Comparison of ENCODE assay signal across 8 cellular contexts in the genomic region with DNA sequence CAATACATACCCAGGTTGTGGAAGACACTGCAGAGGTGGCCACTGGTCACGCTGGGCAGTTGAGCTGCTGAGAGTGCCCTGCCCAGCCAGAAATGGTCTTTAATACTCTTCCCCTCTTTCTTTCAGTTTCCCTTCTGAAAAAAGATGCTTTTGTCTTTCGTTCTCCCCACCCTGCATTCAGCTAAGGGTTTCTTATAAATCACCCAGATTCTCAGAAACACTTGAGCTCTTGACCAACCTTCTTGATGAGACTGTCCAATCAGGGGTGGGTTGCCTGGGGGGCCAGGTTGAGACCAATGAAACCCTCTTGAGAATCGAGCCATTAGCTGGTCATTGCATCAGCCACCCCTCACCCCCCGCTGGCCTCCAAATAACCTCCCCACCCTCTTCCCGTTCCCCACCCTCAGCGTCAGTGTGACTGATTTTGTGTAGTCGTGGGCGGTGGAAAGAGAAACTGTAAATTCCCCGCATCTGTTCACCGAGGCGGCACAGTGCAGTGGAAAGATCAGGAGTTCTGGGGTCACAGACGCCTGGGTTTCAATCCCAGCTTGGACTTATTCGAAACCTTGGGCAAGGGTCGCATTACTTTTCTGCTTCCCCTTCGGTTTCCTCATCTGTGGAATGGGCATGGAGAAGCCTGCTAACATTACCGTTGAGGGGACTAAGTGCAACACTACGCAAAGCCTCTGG. TPM values are rescaled to one million over a fixed set of nuclear protein-coding genes. Genes with fewer than 3 reads are reported as not detected.
A peak's percentile ranks its signal among the peaks of the same experiment; 100 is the strongest.
DNase-seq lines count a peak whose midpoint lies in the region; ATAC-seq and TF ChIP-seq lines count a peak whose summit lies in the region.

No MANE protein-coding gene starts in this region.

- H3K4me2 ChIP-seq in SK-N-SH: peak overlapping the region; percentile 83

- CTCF ChIA-PET in SK-N-SH (lab: Yijun Ruan, JAX): interaction anchor here (0.8 to 4.6 kb wide), 7 partner anchors 9 to 315 kb away, joined by 3 to 22 read pairs (median 5); no protein-coding TSS in a partner anchor
- CTCF ChIA-PET in HEK293T (lab: Yijun Ruan, JAX): interaction anchor here (0.5 to 1.0 kb wide), 4 partner anchors 9 to 477 kb away, joined by 3 to 7 read pairs (median 4); no protein-coding TSS in a partner anchor

- H3F3A ChIP-seq in SK-N-SH (replicated peaks; ENCODE audit: insufficient read depth): peaks cover 8% of the 10 kb centered on the region

- TF ChIP-seq RAD21 in SK-N-SH (IDR thresholded peaks at IDR 0.05; ENCODE audit: low read length): no peak

- intact Hi-C loops in ascending aorta (cut with DNase I): loop anchor here (5.0 to 10.0 kb wide), 8 partner anchors 172 to 1709 kb away; partner anchors contain the start of genes CCDC85C, CCNK, DYNC1H1 and HSP90AA1

- peaks cover 43% of the 10 kb centered on the region for H3K79me2 ChIP-seq in SK-N-SH (ENCODE audit: insufficient read depth)

- H4K20me1 ChIP-seq in SK-N-SH (ENCODE audit: insufficient read depth): no peaks in the 10 kb centered on the region

- H3K27ac ChIP-seq in SK-N-SH (ENCODE audit: low read depth in 2 of 2, low read length in 1 of 2): peak overlapping the region; percentile 87 to 98
- peak overlapping the region; percentile 87 to 97 for H3K27ac ChIP-seq in ascending aorta
- H3K27ac ChIP-seq in iPS DF 6.9 (ENCODE audit: low read length): no peak overlapping the region
- peak overlapping the region; percentile 77 to 98 (median 91) for H3K27ac ChIP-seq in skin epidermis

- TF ChIP-seq CTCF in SK-N-SH (IDR thresholded peaks at IDR 0.05): no peak
- TF ChIP-seq CTCF in ascending aorta (IDR thresholded peaks at IDR 0.05): no peak

- peak; percentile 34 for ATAC-seq in GM19372 (IDR thresholded peaks at IDR 0.05; ENCODE audit: low read depth, unreplicated experiment)
- ATAC-seq in HG03520 (IDR thresholded peaks at IDR 0.05; ENCODE audit: unreplicated experiment): peak; percentile 40

- H3K27me3 ChIP-seq in SK-N-SH (ENCODE audit: insufficient read depth): no peaks in the 10 kb centered on the region
- no peaks in the 10 kb centered on the region for H3K27me3 ChIP-seq in ascending aorta
- no peaks in the 10 kb centered on the region for H3K27me3 ChIP-seq in iPS DF 6.9 (ENCODE audit: control insufficient read depth, insufficient read depth, low read length)

- POLR2A ChIA-PET in SK-N-SH (lab: Yijun Ruan, JAX) (interaction anchor here (0.5 to 1.8 kb wide), 8 partner anchors 11 to 306 kb away, joined by 3 to 6 read pairs (median 4); partner anchors contain the start of gene SLC25A29), HEK293T (lab: Yijun Ruan, JAX) (interaction anchor here (0.5 to 1.7 kb wide), 10 partner anchors 9 to 90 kb away, joined by 3 to 7 read pairs (median 3); no protein-coding TSS in a partner anchor)

- H3K36me3 ChIP-seq in SK-N-SH (replicated peaks in 1 of 2; ENCODE audit: control insufficient read depth in 1 of 2, insufficient read depth in 2 of 2, low read length in 1 of 2) (peaks cover 0 to 4% of the 10 kb centered on the region in 2 experiments), ascending aorta (no peaks in the 10 kb centered on the region), iPS DF 6.9 (ENCODE audit: control insufficient read depth, insufficient read depth, low read length) (no peaks in the 10 kb centered on the region)

- H3K9ac ChIP-seq in SK-N-SH: peak overlapping the region; percentile 94

- H3K9me3 ChIP-seq in SK-N-SH (no peaks in the 10 kb centered on the region), ascending aorta (no peaks in the 10 kb centered on the region), iPS DF 6.9 (ENCODE audit: control insufficient read depth, insufficient read depth, low read length) (no peaks in the 10 kb centered on the region)

- peak overlapping the region; percentile 19; the same call in 1 of the 2 replicates for H2AFZ ChIP-seq in SK-N-SH (ENCODE audit: low read depth)

- H3K4me3 ChIP-seq in SK-N-SH (ENCODE audit: low read depth in 2 of 2, low read length in 1 of 2): peak overlapping the region; percentile 70 to 93
- H3K4me3 ChIP-seq in ascending aorta: peak overlapping the region; percentile 64 to 76
- H3K4me3 ChIP-seq in iPS DF 6.9 (ENCODE audit: low read length): peak overlapping the region; percentile 78; the same call in 1 of the 2 replicates
- peak overlapping the region; percentile 58 to 87 (median 82) for H3K4me3 ChIP-seq in skin epidermis

- H3K9me2 ChIP-seq in SK-N-SH: no peaks in the 10 kb centered on the region

- DNase-seq in CD1c-positive myeloid dendritic cell (ENCODE audit: extremely low spot score) (peak; percentile 96), SK-N-SH (peak; percentile 60), ascending aorta (ENCODE audit: low spot score in 2 of 2) (peak; percentile 54 to 89), iPS DF 6.9 (ENCODE audit: low read depth, low spot score) (no peak), HEK293T (ENCODE audit: extremely low spot score) (no peak)

- H3K4me1 ChIP-seq in SK-N-SH (ENCODE audit: control insufficient read depth in 1 of 2, insufficient read depth in 2 of 2, low read depth in 1 of 2, low read length in 1 of 2) (peaks cover 0 to 20% of the 10 kb centered on the region in 2 experiments; a peak in 1 of 4 replicates), ascending aorta (peaks cover 3 to 11% of the 10 kb centered on the region in 2 donors), iPS DF 6.9 (ENCODE audit: control insufficient read depth, insufficient read depth, low read length) (peaks cover 12% of the 10 kb centered on the region; the same call in 1 of the 2 replicates)

- 3% methylated on average over 17 of the region's 17 CpGs for WGBS in SK-N-SH (ENCODE audit: low lambda C conversion rate)
- WGBS in iPS DF 6.9 (ENCODE audit: insufficient coverage, insufficient read length): no CpG with 5 or more reads among the region's 17 CpGs

- TF ChIP-seq EP300 in SK-N-SH (IDR thresholded peaks at IDR 0.05; ENCODE audit: borderline replicate concordance in 1 of 2, low read depth in 1 of 2, low read length in 1 of 2): no peak

TF ChIP-seq in SK-N-SH, 30 proteins besides CTCF, POLR2A, EP300 and RAD21 (continues in another document):
- peak; percentile 19; the same call in 1 of the 2 replicates for TF ChIP-seq TAF1 (IDR thresholded peaks at IDR 0.05; ENCODE audit: borderline replicate concordance, low read depth, low read length)
- TF ChIP-seq, protein P1, sequence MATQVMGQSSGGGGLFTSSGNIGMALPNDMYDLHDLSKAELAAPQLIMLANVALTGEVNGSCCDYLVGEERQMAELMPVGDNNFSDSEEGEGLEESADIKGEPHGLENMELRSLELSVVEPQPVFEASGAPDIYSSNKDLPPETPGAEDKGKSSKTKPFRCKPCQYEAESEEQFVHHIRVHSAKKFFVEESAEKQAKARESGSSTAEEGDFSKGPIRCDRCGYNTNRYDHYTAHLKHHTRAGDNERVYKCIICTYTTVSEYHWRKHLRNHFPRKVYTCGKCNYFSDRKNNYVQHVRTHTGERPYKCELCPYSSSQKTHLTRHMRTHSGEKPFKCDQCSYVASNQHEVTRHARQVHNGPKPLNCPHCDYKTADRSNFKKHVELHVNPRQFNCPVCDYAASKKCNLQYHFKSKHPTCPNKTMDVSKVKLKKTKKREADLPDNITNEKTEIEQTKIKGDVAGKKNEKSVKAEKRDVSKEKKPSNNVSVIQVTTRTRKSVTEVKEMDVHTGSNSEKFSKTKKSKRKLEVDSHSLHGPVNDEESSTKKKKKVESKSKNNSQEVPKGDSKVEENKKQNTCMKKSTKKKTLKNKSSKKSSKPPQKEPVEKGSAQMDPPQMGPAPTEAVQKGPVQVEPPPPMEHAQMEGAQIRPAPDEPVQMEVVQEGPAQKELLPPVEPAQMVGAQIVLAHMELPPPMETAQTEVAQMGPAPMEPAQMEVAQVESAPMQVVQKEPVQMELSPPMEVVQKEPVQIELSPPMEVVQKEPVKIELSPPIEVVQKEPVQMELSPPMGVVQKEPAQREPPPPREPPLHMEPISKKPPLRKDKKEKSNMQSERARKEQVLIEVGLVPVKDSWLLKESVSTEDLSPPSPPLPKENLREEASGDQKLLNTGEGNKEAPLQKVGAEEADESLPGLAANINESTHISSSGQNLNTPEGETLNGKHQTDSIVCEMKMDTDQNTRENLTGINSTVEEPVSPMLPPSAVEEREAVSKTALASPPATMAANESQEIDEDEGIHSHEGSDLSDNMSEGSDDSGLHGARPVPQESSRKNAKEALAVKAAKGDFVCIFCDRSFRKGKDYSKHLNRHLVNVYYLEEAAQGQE (IDR thresholded peaks at IDR 0.05; ENCODE audit: low read depth, low read length): peak; percentile 8; the same call in 1 of the 2 replicates

TF ChIP-seq in HEK293T, 16 proteins besides CTCF, POLR2A, EP300 and RAD21:
- TF ChIP-seq ZNF384 (IDR thresholded peaks at IDR 0.05): no peak
- TF ChIP-seq FOXM1 (IDR thresholded peaks at IDR 0.05; ENCODE audit: borderline replicate concordance): no peak

RNA-seq across cellular contexts. Expression of gene WDR25, which starts 0.9 kb away (rescaled TPM):
- polyA plus RNA-seq in SK-N-SH (2012; rRNA removed): 26.8 and 33.3 TPM in 2 replicates
- polyA plus RNA-seq in SK-N-SH (2012; cell fraction: cytosol; rRNA removed): 21.4 and 23.2 TPM in 2 replicates
- polyA plus RNA-seq in SK-N-SH (2012; cell fraction: nucleus; rRNA removed): 19.3 and 21.2 TPM in 2 replicates
- total RNA-seq in ascending aorta: 21.0 TPM

RNA-seq across cellular contexts. Expression of gene SLC25A47, which starts 52.3 kb away (rescaled TPM):
- polyA plus RNA-seq in SK-N-SH (2012; rRNA removed): not detected in 2 replicates
- not detected in 2 replicates for polyA plus RNA-seq in SK-N-SH (2012; cell fraction: cytosol; rRNA removed)
- polyA plus RNA-seq in SK-N-SH (2012; cell fraction: nucleus; rRNA removed): 0.06 TPM in 1 of 2 replicates, not detected in the other
- not detected for total RNA-seq in ascending aorta

Comparison
In these comparisons a context has a peak if more than half of its experiments do, and no peak if none do; other contexts are left out.
1. DNase-seq: peak in CD1c-positive myeloid dendritic cell (single experiment), SK-N-SH (single experiment) and ascending aorta (2 of 2); none in iPS DF 6.9 (single experiment) and HEK293T (single experiment).
2. Peak in every context shown above with its lines, with median percentiles within 50 percentile points of each other: H3K4me3 ChIP-seq.